ENCODE assay signal across 25 cellular contexts in genomic region chr7:79668292-79668691, GRCh38.
"Had no signal": no experiment of that assay in that cellular context is flagged by ENCODE, and none has a peak within 500 bp of the region (broad histone marks: within the 10 kb centered on the region; RNA-seq: fewer than 3 reads in every experiment).

No MANE protein-coding gene starts in this region.

- H3K27ac ChIP-seq: SK-N-MC, VCaP had no signal

- H3K4me3 ChIP-seq: SK-N-MC had no signal

- H3K27me3 Mint-ChIP-seq: activated CD4-positive, alpha-beta memory T cell treated with anti-CD3 and anti-CD28 coated beads for 36 hours; activated CD4-positive, alpha-beta T cell treated with anti-CD3 and anti-CD28 coated beads, Interleukin-2, amount 10 ng/mL, durations not matched to agents 7 days and 5 days; activated naive CD8-positive, alpha-beta T cell; T-cell had no signal

- H3K4me3 Mint-ChIP-seq: activated CD4-positive, alpha-beta memory T cell treated with anti-CD3 and anti-CD28 coated beads for 36 hours; activated CD4-positive, alpha-beta T cell treated with anti-CD3 and anti-CD28 coated beads, Interleukin-2, amount 10 ng/mL, durations not matched to agents 7 days and 5 days; activated naive CD8-positive, alpha-beta T cell; activated T-cell treated with anti-CD3 and anti-CD28 coated beads, Interleukin-2, amount 50 U/mL, for 4 hours; T-cell had no signal

- DNase-seq: activated CD4-positive, alpha-beta memory T cell treated with anti-CD3 and anti-CD28 coated beads for 36 hours; activated CD4-positive, alpha-beta T cell treated with anti-CD3 and anti-CD28 coated beads, Interleukin-2, amount 10 ng/mL, durations not matched to agents 7 days and 5 days; activated CD4-positive, CD25-positive, alpha-beta regulatory T cell; activated CD8-positive, alpha-beta memory T cell treated with anti-CD3 and anti-CD28 coated beads for 24 hours; activated effector memory CD4-positive, alpha-beta T cell treated with anti-CD3 and anti-CD28 coated beads, Interleukin-2, amount 50 U/mL, for 16 hours; activated naive CD4-positive, alpha-beta T cell treated with Interleukin-2 at 50 U/mL for 16 hours; activated T-cell treated with anti-CD3 and anti-CD28 coated beads, Interleukin-2, amount 50 U/mL, for 4 hours; Kasumi-1; KBM-7; NCI-H1092; NCI-H1417; NCI-H1694; NCI-H2029; NCI-H2107; NCI-H2171 treated with DMSO at 0.1 percent for 48 hours; NCI-H345; NCI-H510A treated with DMSO at 0.1 percent for 48 hours; NCI-H69; NK-92 treated with Interleukin-12 subunit alpha and Interleukin-12 subunit beta, amount 100 ng/mL, for 24 hours; OCI-M1; RPMI8226; T-cell had no signal

- H3K4me1 Mint-ChIP-seq: activated CD4-positive, alpha-beta T cell treated with anti-CD3 and anti-CD28 coated beads, Interleukin-2, amount 10 ng/mL, durations not matched to agents 7 days and 5 days; T-cell had no signal

- H3K36me3 Mint-ChIP-seq: activated CD4-positive, alpha-beta memory T cell treated with anti-CD3 and anti-CD28 coated beads for 36 hours; activated naive CD8-positive, alpha-beta T cell; T-cell had no signal

- H3K27ac Mint-ChIP-seq: activated CD4-positive, alpha-beta memory T cell treated with anti-CD3 and anti-CD28 coated beads for 36 hours; activated CD4-positive, alpha-beta T cell treated with anti-CD3 and anti-CD28 coated beads, Interleukin-2, amount 10 ng/mL, durations not matched to agents 7 days and 5 days; activated naive CD8-positive, alpha-beta T cell; T-cell had no signal
